1 cellular context compared by ENCODE assay signal in the genomic region with DNA sequence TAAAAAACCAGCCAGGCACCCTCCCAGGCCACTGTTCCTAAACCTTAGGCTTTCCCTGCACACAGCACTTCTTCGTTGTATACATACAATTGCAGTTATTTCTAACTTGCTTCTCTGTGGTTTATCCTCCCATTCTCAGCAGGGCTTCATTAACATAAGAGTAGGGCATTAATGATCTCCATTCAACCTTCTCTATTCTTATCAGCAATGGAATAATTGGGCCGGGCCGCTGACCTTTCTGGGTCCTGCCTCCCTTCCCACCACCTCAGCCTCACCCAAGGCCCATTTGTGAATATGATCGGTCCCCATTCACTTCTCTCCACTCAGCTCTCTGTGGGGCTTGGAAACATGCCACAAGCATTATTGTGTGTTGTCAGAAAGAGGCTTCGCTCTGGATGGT.
TF ChIP-seq lines count a peak whose summit lies in the region.

No MANE protein-coding gene starts in this region.

TF ChIP-seq in WTC11, 78 proteins besides CTCF, POLR2A, EP300 and RAD21 (continued from another document):
- TF ChIP-seq, protein P1, sequence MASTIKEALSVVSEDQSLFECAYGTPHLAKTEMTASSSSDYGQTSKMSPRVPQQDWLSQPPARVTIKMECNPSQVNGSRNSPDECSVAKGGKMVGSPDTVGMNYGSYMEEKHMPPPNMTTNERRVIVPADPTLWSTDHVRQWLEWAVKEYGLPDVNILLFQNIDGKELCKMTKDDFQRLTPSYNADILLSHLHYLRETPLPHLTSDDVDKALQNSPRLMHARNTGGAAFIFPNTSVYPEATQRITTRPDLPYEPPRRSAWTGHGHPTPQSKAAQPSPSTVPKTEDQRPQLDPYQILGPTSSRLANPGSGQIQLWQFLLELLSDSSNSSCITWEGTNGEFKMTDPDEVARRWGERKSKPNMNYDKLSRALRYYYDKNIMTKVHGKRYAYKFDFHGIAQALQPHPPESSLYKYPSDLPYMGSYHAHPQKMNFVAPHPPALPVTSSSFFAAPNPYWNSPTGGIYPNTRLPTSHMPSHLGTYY (CRISPR knock-in tag; IDR thresholded peaks at IDR 0.05): no peak
- TF ChIP-seq, protein P2, sequence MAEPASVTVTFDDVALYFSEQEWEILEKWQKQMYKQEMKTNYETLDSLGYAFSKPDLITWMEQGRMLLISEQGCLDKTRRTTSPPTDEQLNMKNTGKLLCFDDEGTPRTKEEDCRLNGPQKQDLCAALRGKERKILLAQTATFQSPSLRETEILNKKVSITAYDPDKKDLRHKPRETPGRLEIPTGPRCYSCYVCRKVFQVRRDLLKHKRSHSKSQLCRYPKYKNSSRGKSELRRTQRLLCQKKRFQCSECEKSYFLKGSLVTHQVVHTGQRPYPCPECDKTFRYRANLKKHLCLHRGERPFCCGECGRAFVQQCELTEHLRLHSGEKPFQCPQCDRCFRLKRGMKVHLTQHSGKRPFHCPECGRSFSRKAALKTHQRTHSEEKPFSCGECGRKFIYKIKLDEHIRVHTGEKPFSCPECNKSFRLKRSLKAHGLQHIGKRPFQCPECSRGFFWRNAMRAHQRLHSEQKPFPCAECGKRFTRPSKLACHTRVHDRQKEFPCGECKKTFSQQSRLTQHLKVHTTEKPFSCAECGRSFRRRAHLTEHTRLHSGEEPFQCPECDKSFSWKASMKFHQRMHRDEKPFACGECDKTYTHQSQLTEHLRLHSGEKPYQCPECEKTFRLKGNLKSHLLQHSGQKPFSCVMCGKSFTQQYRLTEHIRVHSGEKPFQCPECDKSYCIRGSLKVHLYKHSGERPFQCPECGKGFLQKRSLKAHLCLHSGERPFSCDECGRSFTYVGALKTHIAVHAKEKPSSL (CRISPR knock-in tag; conservative IDR thresholded peaks at IDR 0.05): no peak
- TF ChIP-seq ETV6 (CRISPR knock-in tag; IDR thresholded peaks at IDR 0.05) (no peak), NR2C2 (CRISPR knock-in tag; IDR thresholded peaks at IDR 0.05) (no peak), KAT7 (CRISPR knock-in tag; IDR thresholded peaks at IDR 0.05; ENCODE audit: borderline replicate concordance) (no peak), ZNF671 (CRISPR knock-in tag; IDR thresholded peaks at IDR 0.05) (no peak), SMAD4 (CRISPR knock-in tag; IDR thresholded peaks at IDR 0.05) (no peak), ZNF423 (CRISPR knock-in tag; IDR thresholded peaks at IDR 0.05) (no peak), FOXK1 (CRISPR knock-in tag; IDR thresholded peaks at IDR 0.05) (no peak), TP53 (CRISPR knock-in tag; IDR thresholded peaks at IDR 0.05) (no peak)
- TF ChIP-seq, protein P3, sequence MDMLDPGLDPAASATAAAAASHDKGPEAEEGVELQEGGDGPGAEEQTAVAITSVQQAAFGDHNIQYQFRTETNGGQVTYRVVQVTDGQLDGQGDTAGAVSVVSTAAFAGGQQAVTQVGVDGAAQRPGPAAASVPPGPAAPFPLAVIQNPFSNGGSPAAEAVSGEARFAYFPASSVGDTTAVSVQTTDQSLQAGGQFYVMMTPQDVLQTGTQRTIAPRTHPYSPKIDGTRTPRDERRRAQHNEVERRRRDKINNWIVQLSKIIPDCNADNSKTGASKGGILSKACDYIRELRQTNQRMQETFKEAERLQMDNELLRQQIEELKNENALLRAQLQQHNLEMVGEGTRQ (CRISPR knock-in tag; IDR thresholded peaks at IDR 0.05): no peak
- TF ChIP-seq, protein P4, sequence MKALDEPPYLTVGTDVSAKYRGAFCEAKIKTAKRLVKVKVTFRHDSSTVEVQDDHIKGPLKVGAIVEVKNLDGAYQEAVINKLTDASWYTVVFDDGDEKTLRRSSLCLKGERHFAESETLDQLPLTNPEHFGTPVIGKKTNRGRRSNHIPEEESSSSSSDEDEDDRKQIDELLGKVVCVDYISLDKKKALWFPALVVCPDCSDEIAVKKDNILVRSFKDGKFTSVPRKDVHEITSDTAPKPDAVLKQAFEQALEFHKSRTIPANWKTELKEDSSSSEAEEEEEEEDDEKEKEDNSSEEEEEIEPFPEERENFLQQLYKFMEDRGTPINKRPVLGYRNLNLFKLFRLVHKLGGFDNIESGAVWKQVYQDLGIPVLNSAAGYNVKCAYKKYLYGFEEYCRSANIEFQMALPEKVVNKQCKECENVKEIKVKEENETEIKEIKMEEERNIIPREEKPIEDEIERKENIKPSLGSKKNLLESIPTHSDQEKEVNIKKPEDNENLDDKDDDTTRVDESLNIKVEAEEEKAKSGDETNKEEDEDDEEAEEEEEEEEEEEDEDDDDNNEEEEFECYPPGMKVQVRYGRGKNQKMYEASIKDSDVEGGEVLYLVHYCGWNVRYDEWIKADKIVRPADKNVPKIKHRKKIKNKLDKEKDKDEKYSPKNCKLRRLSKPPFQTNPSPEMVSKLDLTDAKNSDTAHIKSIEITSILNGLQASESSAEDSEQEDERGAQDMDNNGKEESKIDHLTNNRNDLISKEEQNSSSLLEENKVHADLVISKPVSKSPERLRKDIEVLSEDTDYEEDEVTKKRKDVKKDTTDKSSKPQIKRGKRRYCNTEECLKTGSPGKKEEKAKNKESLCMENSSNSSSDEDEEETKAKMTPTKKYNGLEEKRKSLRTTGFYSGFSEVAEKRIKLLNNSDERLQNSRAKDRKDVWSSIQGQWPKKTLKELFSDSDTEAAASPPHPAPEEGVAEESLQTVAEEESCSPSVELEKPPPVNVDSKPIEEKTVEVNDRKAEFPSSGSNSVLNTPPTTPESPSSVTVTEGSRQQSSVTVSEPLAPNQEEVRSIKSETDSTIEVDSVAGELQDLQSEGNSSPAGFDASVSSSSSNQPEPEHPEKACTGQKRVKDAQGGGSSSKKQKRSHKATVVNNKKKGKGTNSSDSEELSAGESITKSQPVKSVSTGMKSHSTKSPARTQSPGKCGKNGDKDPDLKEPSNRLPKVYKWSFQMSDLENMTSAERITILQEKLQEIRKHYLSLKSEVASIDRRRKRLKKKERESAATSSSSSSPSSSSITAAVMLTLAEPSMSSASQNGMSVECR (CRISPR knock-in tag; IDR thresholded peaks at IDR 0.05; ENCODE audit: borderline replicate concordance): no peak
- TF ChIP-seq, protein P5, sequence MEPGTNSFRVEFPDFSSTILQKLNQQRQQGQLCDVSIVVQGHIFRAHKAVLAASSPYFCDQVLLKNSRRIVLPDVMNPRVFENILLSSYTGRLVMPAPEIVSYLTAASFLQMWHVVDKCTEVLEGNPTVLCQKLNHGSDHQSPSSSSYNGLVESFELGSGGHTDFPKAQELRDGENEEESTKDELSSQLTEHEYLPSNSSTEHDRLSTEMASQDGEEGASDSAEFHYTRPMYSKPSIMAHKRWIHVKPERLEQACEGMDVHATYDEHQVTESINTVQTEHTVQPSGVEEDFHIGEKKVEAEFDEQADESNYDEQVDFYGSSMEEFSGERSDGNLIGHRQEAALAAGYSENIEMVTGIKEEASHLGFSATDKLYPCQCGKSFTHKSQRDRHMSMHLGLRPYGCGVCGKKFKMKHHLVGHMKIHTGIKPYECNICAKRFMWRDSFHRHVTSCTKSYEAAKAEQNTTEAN (CRISPR knock-in tag; IDR thresholded peaks at IDR 0.05): no peak
